1 cellular context compared by ENCODE assay signal in genomic region chr6:83065511-83066192, GRCh38.
TF ChIP-seq lines count a peak whose summit lies in the region.

TSS of gene UBE3D (minus strand) at chr6:83065841. CDS start at chr6:83065718, 123 bp downstream.

TF ChIP-seq in HepG2, 621 proteins besides CTCF, POLR2A, EP300 and RAD21 (continued from another document and continues in another):
- TF ChIP-seq MED1 (CRISPR knock-in tag; IDR thresholded peaks at IDR 0.05): peak; percentile 52; the same call in 1 of the 2 replicates
- TF ChIP-seq SPEN (CRISPR knock-in tag; IDR thresholded peaks at IDR 0.05; ENCODE audit: low read depth): peak; percentile 84
- peak; percentile 26 for TF ChIP-seq ELF1 (CRISPR knock-in tag; IDR thresholded peaks at IDR 0.05)
- TF ChIP-seq ZNF264 (CRISPR knock-in tag; IDR thresholded peaks at IDR 0.05): no peak; the same call in 1 of the 2 replicates
- peak; percentile 75 for TF ChIP-seq MED8 (CRISPR knock-in tag; IDR thresholded peaks at IDR 0.05; ENCODE audit: insufficient replicate concordance)
- TF ChIP-seq ZNF563 (CRISPR knock-in tag; IDR thresholded peaks at IDR 0.05): peak; percentile 36; the same call in 1 of the 2 replicates
- TF ChIP-seq TBL1XR1 (IDR thresholded peaks at IDR 0.05; ENCODE audit: borderline replicate concordance, low read length, partially characterized antibody): no peak
- peak; percentile 90 for TF ChIP-seq SALL1 (CRISPR knock-in tag; IDR thresholded peaks at IDR 0.05)
- TF ChIP-seq ZNF768 (CRISPR knock-in tag; IDR thresholded peaks at IDR 0.05): peak; percentile 57; the same call in 1 of the 2 replicates
- TF ChIP-seq TCF7L2 (IDR thresholded peaks at IDR 0.05; ENCODE audit: low read depth, low read length): no peak
- peak; percentile 91 for TF ChIP-seq PHF21A (CRISPR knock-in tag; IDR thresholded peaks at IDR 0.05)
- peak; percentile 92; the same call in 1 of the 2 replicates for TF ChIP-seq CCDC6 (CRISPR knock-in tag; IDR thresholded peaks at IDR 0.05)
- no peak for TF ChIP-seq SP1 (IDR thresholded peaks at IDR 0.05)
- TF ChIP-seq SP1 (CRISPR knock-in tag; IDR thresholded peaks at IDR 0.05): peak; percentile 86
- 0 out of 2 replicates have a peak, but pooled peaks have one; percentile 55 for TF ChIP-seq ZBTB38 (CRISPR knock-in tag; IDR thresholded peaks at IDR 0.05)
- no peak for TF ChIP-seq NCOR1 (IDR thresholded peaks at IDR 0.05; ENCODE audit: borderline replicate concordance, low read length)
- TF ChIP-seq ZNF44 (CRISPR knock-in tag; IDR thresholded peaks at IDR 0.05): peak; percentile 42; the same call in 1 of the 2 replicates
- peak; percentile 42; the same call in 1 of the 2 replicates for TF ChIP-seq RXRB (CRISPR knock-in tag; IDR thresholded peaks at IDR 0.05; ENCODE audit: borderline replicate concordance)
- no peak for TF ChIP-seq MTA3 (CRISPR knock-in tag; IDR thresholded peaks at IDR 0.05)
- no peak for TF ChIP-seq ZKSCAN1 (IDR thresholded peaks at IDR 0.05; ENCODE audit: low read length)
- peak; percentile 90; the same call in 1 of the 2 replicates for TF ChIP-seq ZNF280B (CRISPR knock-in tag; IDR thresholded peaks at IDR 0.05; ENCODE audit: borderline replicate concordance)
- peak; percentile 91 for TF ChIP-seq ZNF878 (CRISPR knock-in tag; IDR thresholded peaks at IDR 0.05)
- TF ChIP-seq SKIL (CRISPR knock-in tag; IDR thresholded peaks at IDR 0.05; ENCODE audit: borderline replicate concordance): peak; percentile 48; the same call in 1 of the 2 replicates
- TF ChIP-seq NFE2L2 (IDR thresholded peaks at IDR 0.05; ENCODE audit: low read length): no peak
- TF ChIP-seq NKX3-1 (CRISPR knock-in tag; IDR thresholded peaks at IDR 0.05): 0 out of 2 replicates have a peak, but pooled peaks have one; percentile 36
- 0 out of 2 replicates have a peak, but pooled peaks have one; percentile 56 for TF ChIP-seq ZIK1 (CRISPR knock-in tag; IDR thresholded peaks at IDR 0.05; ENCODE audit: borderline replicate concordance, low read depth)
- TF ChIP-seq NBN (conservative IDR thresholded peaks at IDR 0.05): no peak
- peak; percentile 73 for TF ChIP-seq NFYC (CRISPR knock-in tag; IDR thresholded peaks at IDR 0.05)
- peak; percentile 77; the same call in 1 of the 2 replicates for TF ChIP-seq HNF1B (CRISPR knock-in tag; IDR thresholded peaks at IDR 0.05)
- TF ChIP-seq ZNF367 (CRISPR knock-in tag; IDR thresholded peaks at IDR 0.05; ENCODE audit: borderline replicate concordance): no peak
- TF ChIP-seq AKAP8 (CRISPR knock-in tag; IDR thresholded peaks at IDR 0.05): no peak
- 0 out of 2 replicates have a peak, but pooled peaks have one; percentile 21 for TF ChIP-seq ZSCAN31 (CRISPR knock-in tag; IDR thresholded peaks at IDR 0.05; ENCODE audit: low read depth)
- 0 out of 2 replicates have a peak, but pooled peaks have one; percentile 85 for TF ChIP-seq ZNF274 (CRISPR knock-in tag; IDR thresholded peaks at IDR 0.05)
- no peak for TF ChIP-seq SETDB1 (CRISPR knock-in tag; IDR thresholded peaks at IDR 0.05; ENCODE audit: borderline replicate concordance)
- TF ChIP-seq ZNF432 (CRISPR knock-in tag; IDR thresholded peaks at IDR 0.05; ENCODE audit: borderline replicate concordance): no peak
- TF ChIP-seq PAF1 (CRISPR knock-in tag; IDR thresholded peaks at IDR 0.05): no peak
- 0 out of 2 replicates have a peak, but pooled peaks have one; percentile 45 for TF ChIP-seq ZBTB2 (CRISPR knock-in tag; IDR thresholded peaks at IDR 0.05; ENCODE audit: low read depth)
- TF ChIP-seq NRL (CRISPR knock-in tag; IDR thresholded peaks at IDR 0.05; ENCODE audit: borderline replicate concordance): peak; percentile 45; the same call in 1 of the 2 replicates
- TF ChIP-seq ZNF460 (CRISPR knock-in tag; IDR thresholded peaks at IDR 0.05; ENCODE audit: borderline replicate concordance): peak; percentile 20; the same call in 1 of the 2 replicates
- peak; percentile 89 for TF ChIP-seq MNT (IDR thresholded peaks at IDR 0.05)
- TF ChIP-seq DRAP1 (CRISPR knock-in tag; IDR thresholded peaks at IDR 0.05): peak; percentile 70; the same call in 1 of the 2 replicates
- TF ChIP-seq DMTF1 (CRISPR knock-in tag; IDR thresholded peaks at IDR 0.05): no peak
- no peak for TF ChIP-seq MAF1 (CRISPR knock-in tag; IDR thresholded peaks at IDR 0.05; ENCODE audit: borderline replicate concordance)
- peak; percentile 67 for TF ChIP-seq SMAD1 (CRISPR knock-in tag; IDR thresholded peaks at IDR 0.05; ENCODE audit: borderline replicate concordance, low read depth)
- TF ChIP-seq RBFOX2 (IDR thresholded peaks at IDR 0.05; ENCODE audit: low read depth, low read length): peak; percentile 84
- peak; percentile 88 for TF ChIP-seq GABPB1 (CRISPR knock-in tag; IDR thresholded peaks at IDR 0.05)
- TF ChIP-seq ZNF605 (CRISPR knock-in tag; IDR thresholded peaks at IDR 0.05): peak; percentile 94
- peak; percentile 68 for TF ChIP-seq FOXO1 (CRISPR knock-in tag; IDR thresholded peaks at IDR 0.05)
- TF ChIP-seq CHD4 (IDR thresholded peaks at IDR 0.05; ENCODE audit: borderline replicate concordance, low read length): no peak
- peak; percentile 94 for TF ChIP-seq BORCS8-MEF2B (CRISPR knock-in tag; IDR thresholded peaks at IDR 0.05)
- peak; percentile 84 for TF ChIP-seq ZNF501 (CRISPR knock-in tag; IDR thresholded peaks at IDR 0.05)
- TF ChIP-seq AHR (CRISPR knock-in tag; IDR thresholded peaks at IDR 0.05): 0 out of 2 replicates have a peak, but pooled peaks have one; percentile 62
- TF ChIP-seq HDAC2 (CRISPR knock-in tag; IDR thresholded peaks at IDR 0.05): peak; percentile 73
- peak; percentile 94 for TF ChIP-seq ARID2 (CRISPR knock-in tag; IDR thresholded peaks at IDR 0.05; ENCODE audit: borderline replicate concordance)
- peak; percentile 80; the same call in 1 of the 2 replicates for TF ChIP-seq THAP9 (CRISPR knock-in tag; IDR thresholded peaks at IDR 0.05; ENCODE audit: borderline replicate concordance)
